ENCODE assay signal across 16 cellular contexts in genomic region chr10:132158810-132159209, GRCh38. TPM values are rescaled to one million over a fixed set of nuclear protein-coding genes. Genes with fewer than 3 reads are reported as not detected.
A peak's percentile ranks its signal among the peaks of the same experiment; 100 is the strongest.
DNase-seq lines count a peak whose midpoint lies in the region; ATAC-seq and TF ChIP-seq lines count a peak whose summit lies in the region.
"Had no signal": no experiment of that assay in that cellular context is flagged by ENCODE, and none has a peak within 500 bp of the region (broad histone marks: within the 10 kb centered on the region; RNA-seq: fewer than 3 reads in every experiment).

No MANE protein-coding gene starts in this region.

- TF ChIP-seq CTCF in OCI-LY7 (conservative IDR thresholded peaks at IDR 0.05; ENCODE audit: low read length) = no peak

- H3K9me3 ChIP-seq in OCI-LY7 (ENCODE audit: low read length) (no peaks in the 10 kb centered on the region), neuronal stem cell (replicated peaks in 1 of 2; ENCODE audit: control insufficient read depth in 2 of 2, insufficient read depth in 1 of 2, low read depth in 1 of 2, low read length in 2 of 2) (peaks cover 0 to 2% of the 10 kb centered on the region in 2 donors)
- H3K9me3 ChIP-seq: adrenal gland, lower lobe of right lung had no signal

- POLR2A ChIA-PET in OCI-LY7 (lab: Charles Lee) = no interaction called here

- H3K27ac Mint-ChIP-seq in activated naive CD4-positive, alpha-beta T cell treated with anti-CD3 and anti-CD28 coated beads, Interleukin-2, amount 50 U/mL, for 72 hours = peak overlapping the region; percentile 15 to 93
- peak overlapping the region; percentile 80 for H3K27ac Mint-ChIP-seq in activated naive CD8-positive, alpha-beta T cell treated with anti-CD3 and anti-CD28 coated beads for 36 hours
- H3K27ac Mint-ChIP-seq: type B pancreatic cell had no signal

- H3K4me2 ChIP-seq in OCI-LY7 (ENCODE audit: low read length) (peak overlapping the region; percentile 55), neuronal stem cell (ENCODE audit: insufficient read depth, low read length, poor library complexity, severe bottlenecking) (no peak overlapping the region)

- H2AFZ ChIP-seq in OCI-LY7 (ENCODE audit: low read length) (0 out of 2 replicates have a peak overlapping the region, but pooled peaks have one; percentile 36), neuronal stem cell (ENCODE audit: low read length) (no peak overlapping the region)

- no peaks in the 10 kb centered on the region for H3K79me2 ChIP-seq in OCI-LY7 (ENCODE audit: insufficient read depth, low read depth, low read length)

- no peaks in the 10 kb centered on the region for H4K20me1 ChIP-seq in OCI-LY7 (ENCODE audit: insufficient read depth, low read length)

- intact Hi-C loops in OCI-LY7 (cut with micrococcal nuclease; ENCODE audit: unreplicated experiment) = loop anchor here (5.0 to 10.0 kb wide), 2 partner anchors 254 to 1233 kb away; partner anchors contain the start of genes MTG1 and PPP2R2D

- no peak overlapping the region for H2BK5ac ChIP-seq in neuronal stem cell (ENCODE audit: low read length)

- H3K27me3 Mint-ChIP-seq in activated naive CD8-positive, alpha-beta T cell treated with anti-CD3 and anti-CD28 coated beads for 36 hours = no peaks in the 10 kb centered on the region

- no peaks in the 10 kb centered on the region for H3K27me3 ChIP-seq in neuronal stem cell (ENCODE audit: control insufficient read depth in 3 of 3, insufficient read depth in 3 of 3, low read depth in 1 of 3, low read length in 3 of 3)
- H3K27me3 ChIP-seq: adrenal gland had no signal

- H3K4me3 ChIP-seq in OCI-LY7 (ENCODE audit: low read depth, low read length, poor library complexity, severe bottlenecking) (peak overlapping the region; percentile 34), neuronal stem cell (ENCODE audit: low read length in 2 of 2) (no peak overlapping the region)
- H3K4me3 ChIP-seq: adrenal gland, lower lobe of right lung had no signal

- no peak overlapping the region for H3K4me3 Mint-ChIP-seq in activated naive CD8-positive, alpha-beta T cell treated with anti-CD3 and anti-CD28 coated beads for 36 hours
- H3K4me3 Mint-ChIP-seq: type B pancreatic cell had no signal

- H3K23ac ChIP-seq in neuronal stem cell (ENCODE audit: low read depth, low read length, poor library complexity) = no peak overlapping the region

- H3K9me2 ChIP-seq in OCI-LY7 (ENCODE audit: insufficient read depth, low read length) = no peaks in the 10 kb centered on the region

- no peak overlapping the region for H3K9ac ChIP-seq in neuronal stem cell (ENCODE audit: low read depth, low read length, poor library complexity)

- BruUV-seq in OCI-LY7 (replicated peaks; lab: Mats Ljungman, UMichigan) = no TSS peak

- H3K14ac ChIP-seq in neuronal stem cell (ENCODE audit: low read length) = peak overlapping the region; percentile 8

- H4K8ac ChIP-seq in neuronal stem cell (ENCODE audit: low read depth, low read length) = no peak overlapping the region

- H3K36me3 ChIP-seq in OCI-LY7 (ENCODE audit: insufficient read depth, low read length) (no peaks in the 10 kb centered on the region), neuronal stem cell (replicated peaks in 1 of 2; ENCODE audit: control insufficient read depth in 2 of 2, insufficient read depth in 2 of 2, low read length in 2 of 2) (no peaks in the 10 kb centered on the region)
- H3K36me3 ChIP-seq: adrenal gland, lower lobe of right lung had no signal

- H2BK15ac ChIP-seq in neuronal stem cell (ENCODE audit: low read length) = no peak overlapping the region

- H2BK120ac ChIP-seq in neuronal stem cell (ENCODE audit: low read depth, low read length) = no peak overlapping the region

- no peak overlapping the region for H2BK12ac ChIP-seq in neuronal stem cell (ENCODE audit: low read length)

- H4K91ac ChIP-seq in neuronal stem cell (ENCODE audit: low read depth, low read length, poor library complexity) = no peak overlapping the region

- H3K36me3 Mint-ChIP-seq in activated naive CD4-positive, alpha-beta T cell treated with anti-CD3 and anti-CD28 coated beads, Interleukin-2, amount 50 U/mL, for 72 hours = peaks cover 5 to 7% of the 10 kb centered on the region in 2 donors
- peaks cover 3% of the 10 kb centered on the region for H3K36me3 Mint-ChIP-seq in activated naive CD8-positive, alpha-beta T cell treated with anti-CD3 and anti-CD28 coated beads for 36 hours
- H3K36me3 Mint-ChIP-seq: type B pancreatic cell had no signal

- H3K79me1 ChIP-seq in neuronal stem cell (ENCODE audit: low read depth, low read length) = peaks cover 2% of the 10 kb centered on the region

- no peak for DNase-seq in activated naive CD4-positive, alpha-beta T cell treated with anti-CD3 and anti-CD28 coated beads, Interleukin-2, amount 50 U/mL, for 72 hours (ENCODE audit: low spot score in 2 of 2)
- DNase-seq in activated naive CD4-positive, alpha-beta T cell treated with anti-CD3 and anti-CD28 coated beads, Interleukin-2, amount 50 U/mL, for 16 hours = no peak
- DNase-seq in OCI-LY7 (ENCODE audit: low spot score) (peak; percentile 48), neuronal stem cell (ENCODE audit: low spot score) (no peak), iPS-NIHi11 (ENCODE audit: low spot score) (no peak), OCI-M1 (lab: John Stamatoyannopoulos, UW) (no peak)
- no peak for DNase-seq in activated naive CD8-positive, alpha-beta T cell treated with anti-CD3 and anti-CD28 coated beads for 36 hours
- DNase-seq: adrenal gland, cerebellar nuclear complex, Kasumi-1, NCI-H2029 treated with DMSO at 0.1 percent for 48 hours, NCI-H774 had no signal

- H3K4me1 ChIP-seq in OCI-LY7 (ENCODE audit: insufficient read depth, low read length, poor library complexity, severe bottlenecking) (peaks cover 43% of the 10 kb centered on the region), neuronal stem cell (ENCODE audit: control insufficient read depth in 2 of 2, insufficient read depth in 1 of 2, low read depth in 1 of 2, low read length in 2 of 2) (peaks cover 0 to 7% of the 10 kb centered on the region in 2 donors)
- H3K4me1 ChIP-seq: adrenal gland, lower lobe of right lung had no signal

- no peak overlapping the region for H3K4ac ChIP-seq in neuronal stem cell (ENCODE audit: low read length)

- no peak overlapping the region for H2AK5ac ChIP-seq in neuronal stem cell (ENCODE audit: low read depth, low read length)

- H3K9me3 Mint-ChIP-seq in activated naive CD4-positive, alpha-beta T cell treated with anti-CD3 and anti-CD28 coated beads, Interleukin-2, amount 50 U/mL, for 72 hours = peaks cover 0 to 4% of the 10 kb centered on the region in 2 donors
- peaks cover 2% of the 10 kb centered on the region for H3K9me3 Mint-ChIP-seq in activated naive CD8-positive, alpha-beta T cell treated with anti-CD3 and anti-CD28 coated beads for 36 hours
- H3K9me3 Mint-ChIP-seq: type B pancreatic cell had no signal

- CTCF ChIA-PET in OCI-LY7 (lab: Charles Lee; ENCODE audit: unreplicated experiment) = no interaction called here

- peak overlapping the region; percentile 85 for H3K27ac ChIP-seq in OCI-LY7 (ENCODE audit: low read depth, low read length, poor library complexity, severe bottlenecking)
- H3K27ac ChIP-seq in neuronal stem cell (replicated peaks; ENCODE audit: low read length) = no peak overlapping the region
- H3K27ac ChIP-seq: adrenal gland, lower lobe of right lung had no signal

- peaks cover 25% of the 10 kb centered on the region for H3K4me1 Mint-ChIP-seq in activated naive CD8-positive, alpha-beta T cell treated with anti-CD3 and anti-CD28 coated beads for 36 hours

- H3K18ac ChIP-seq in neuronal stem cell (ENCODE audit: low read length) = no peak overlapping the region

- WGBS in neuronal stem cell (ENCODE audit: extremely low coverage in 2 of 2, insufficient read length in 2 of 2, insufficient replicate concordance in 1 of 2), 2 donors = no CpG with 5 or more reads among the region's 7 CpGs

- ATAC-seq in activated naive CD4-positive, alpha-beta T cell treated with anti-CD3 and anti-CD28 coated beads, Interleukin-2, amount 50 U/mL, for 72 hours = peak in 1 of 2 donors; percentile 45
- no peak for ATAC-seq in HG02884 (IDR thresholded peaks at IDR 0.05; ENCODE audit: unreplicated experiment)
- ATAC-seq: lower lobe of right lung, right cardiac atrium had no signal

RNA-seq across cellular contexts. Expression of gene DPYSL4, which starts 27.9 kb away (rescaled TPM):
- 10 to 100 TPM in 1 of 2 donors, 1 to 10 TPM in 1; 2.8 to 65.2 TPM for total RNA-seq in activated naive CD4-positive, alpha-beta T cell treated with anti-CD3 and anti-CD28 coated beads, Interleukin-2, amount 50 U/mL, for 72 hours
- not detected in 2 replicates for total RNA-seq in OCI-LY7 (2014; rRNA removed; shearing (Covaris generic))
- total RNA-seq in OCI-LY7 (2022) = not detected in 2 replicates
- 10 to 100 TPM; 19.9 to 22.2 TPM for total RNA-seq in activated naive CD8-positive, alpha-beta T cell treated with anti-CD3 and anti-CD28 coated beads for 36 hours
- 27.1 TPM for polyA plus RNA-seq in neuronal stem cell (2013, experiment 1 of 2)
- 25.4 TPM for polyA plus RNA-seq in neuronal stem cell (2013, experiment 2 of 2)
